11 cellular contexts compared by ENCODE assay signal in the genomic region with DNA sequence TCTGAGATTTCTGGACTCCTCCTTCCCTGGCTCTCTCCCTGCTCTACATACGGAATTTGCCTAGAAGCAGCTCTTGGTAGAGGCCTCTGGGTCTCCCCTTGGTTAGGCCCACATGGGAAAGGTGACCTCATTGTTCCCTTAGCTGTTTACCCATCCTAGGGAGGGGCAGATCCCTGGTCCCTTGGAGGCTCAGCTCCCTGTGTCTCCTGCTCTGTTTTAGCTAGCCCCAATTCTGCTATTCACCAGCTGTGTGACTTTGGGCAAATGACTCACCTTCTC. TPM values are rescaled to one million over a fixed set of nuclear protein-coding genes. Genes with fewer than 3 reads are reported as not detected.
DNase-seq lines count a peak whose midpoint lies in the region; ATAC-seq and TF ChIP-seq lines count a peak whose summit lies in the region.
"Had no signal": no experiment of that assay in that cellular context is flagged by ENCODE, and none has a peak within 500 bp of the region (broad histone marks: within the 10 kb centered on the region; RNA-seq: fewer than 3 reads in every experiment).

No MANE protein-coding gene starts in this region.

- no peaks in the 10 kb centered on the region for H3K27me3 ChIP-seq in SJSA1 (replicated peaks)
- H3K27me3 ChIP-seq in smooth muscle cell (ENCODE audit: low read depth) = peaks cover 33% of the 10 kb centered on the region

- no peaks in the 10 kb centered on the region for H3K36me3 Mint-ChIP-seq in activated CD4-positive, alpha-beta T cell treated with anti-CD3 and anti-CD28 coated beads, Interleukin-2, amount 10 ng/mL, durations not matched to agents 24 days and 14 days (ENCODE audit: low read depth)
- H3K36me3 Mint-ChIP-seq in activated T-cell treated with anti-CD3 and anti-CD28 coated beads, Interleukin-2, amount 50 U/mL, for 4 hours (ENCODE audit: insufficient read depth) = no peaks in the 10 kb centered on the region

- H3K4me1 Mint-ChIP-seq in activated CD4-positive, alpha-beta T cell treated with anti-CD3 and anti-CD28 coated beads, Interleukin-2, amount 10 ng/mL, durations not matched to agents 24 days and 14 days = no peaks in the 10 kb centered on the region
- no peaks in the 10 kb centered on the region for H3K4me1 Mint-ChIP-seq in activated T-cell treated with anti-CD3 and anti-CD28 coated beads, Interleukin-2, amount 50 U/mL, for 4 hours (ENCODE audit: low read depth)

- no peak for ATAC-seq in activated T-cell treated with anti-CD3 and anti-CD28 coated beads, Interleukin-2, amount 50 U/mL, for 4 hours

- no peak overlapping the region for H2AFZ ChIP-seq in smooth muscle cell (ENCODE audit: low read depth)

- H3K9me3 Mint-ChIP-seq in activated CD4-positive, alpha-beta T cell treated with anti-CD3 and anti-CD28 coated beads, Interleukin-2, amount 10 ng/mL, durations not matched to agents 24 days and 14 days = no peaks in the 10 kb centered on the region
- no peaks in the 10 kb centered on the region for H3K9me3 Mint-ChIP-seq in activated T-cell treated with anti-CD3 and anti-CD28 coated beads, Interleukin-2, amount 50 U/mL, for 4 hours

- H3K36me3 ChIP-seq in SJSA1 = no peaks in the 10 kb centered on the region
- no peaks in the 10 kb centered on the region for H3K36me3 ChIP-seq in smooth muscle cell (ENCODE audit: low read depth)

- in situ Hi-C loops in GM13977 (cut with MboI; ENCODE audit: low pct_unique_long_range_greater_than_20kb, low sequenced_read_pairs, unreplicated experiment) = no loop called here

- TF ChIP-seq CTCF in fibroblast of mammary gland (conservative IDR thresholded peaks at IDR 0.05; ENCODE audit: control insufficient read depth, insufficient read depth, low read depth, low read length) (no peak), smooth muscle cell (IDR thresholded peaks at IDR 0.05; ENCODE audit: borderline replicate concordance, insufficient read depth, poor library complexity, severe bottlenecking) (no peak), GM13977 (IDR thresholded peaks at IDR 0.05; ENCODE audit: extremely low read depth, insufficient read depth, missing control alignments) (no peak)

- peaks cover 29% of the 10 kb centered on the region for H3F3A ChIP-seq in smooth muscle cell (ENCODE audit: low read depth)

- H3K4me3 Mint-ChIP-seq in activated CD4-positive, alpha-beta T cell treated with anti-CD3 and anti-CD28 coated beads, Interleukin-2, amount 10 ng/mL, durations not matched to agents 24 days and 14 days = no peak overlapping the region
- H3K4me3 Mint-ChIP-seq in activated T-cell treated with anti-CD3 and anti-CD28 coated beads, Interleukin-2, amount 50 U/mL, for 4 hours = no peak overlapping the region

- 67% methylated on average over 1 of the region's 1 CpG for WGBS in smooth muscle cell (ENCODE audit: low lambda C conversion rate)

- H3K79me2 ChIP-seq in smooth muscle cell (ENCODE audit: low read depth) = no peaks in the 10 kb centered on the region

- intact Hi-C loops in activated CD4-positive, alpha-beta T cell treated with anti-CD3 and anti-CD28 coated beads, Interleukin-2, amount 10 ng/mL, durations not matched to agents 24 days and 14 days (cut with micrococcal nuclease) = no loop called here

- no peaks in the 10 kb centered on the region for H4K20me1 ChIP-seq in smooth muscle cell (ENCODE audit: low read depth)

- peak overlapping the region; percentile 86 for H3K27ac ChIP-seq in SJSA1
- peak overlapping the region; percentile 92 for H3K27ac ChIP-seq in smooth muscle cell (ENCODE audit: low read depth)

- H3K9me3 ChIP-seq in SJSA1 (replicated peaks) (no peaks in the 10 kb centered on the region), smooth muscle cell (replicated peaks; ENCODE audit: low read depth) (no peaks in the 10 kb centered on the region)

- peaks cover 42% of the 10 kb centered on the region for H3K27me3 Mint-ChIP-seq in activated CD4-positive, alpha-beta T cell treated with anti-CD3 and anti-CD28 coated beads, Interleukin-2, amount 10 ng/mL, durations not matched to agents 24 days and 14 days
- H3K27me3 Mint-ChIP-seq in activated T-cell treated with anti-CD3 and anti-CD28 coated beads, Interleukin-2, amount 50 U/mL, for 4 hours (ENCODE audit: low read depth) = peaks cover 50% of the 10 kb centered on the region

- H3K4me3 ChIP-seq in SJSA1 (no peak overlapping the region), fibroblast of mammary gland (ENCODE audit: control insufficient read depth, low read depth, low read length) (no peak overlapping the region), smooth muscle cell (no peak overlapping the region)

- H3K4me1 ChIP-seq in SJSA1 (replicated peaks) = peaks cover 78% of the 10 kb centered on the region
- peaks cover 23% of the 10 kb centered on the region for H3K4me1 ChIP-seq in smooth muscle cell (ENCODE audit: low read depth)

- H3K27ac Mint-ChIP-seq in activated CD4-positive, alpha-beta T cell treated with anti-CD3 and anti-CD28 coated beads, Interleukin-2, amount 10 ng/mL, durations not matched to agents 24 days and 14 days = no peak overlapping the region

- peak overlapping the region; percentile 16 for H3K9ac ChIP-seq in smooth muscle cell (ENCODE audit: low read depth)

- peak overlapping the region; percentile 14 for H3K4me2 ChIP-seq in smooth muscle cell

- DNase-seq in EL (peak; percentile 87), SJSA1 (ENCODE audit: low read depth in 1 of 2, low spot score in 2 of 2) (peak; percentile 90 to 96), fibroblast of mammary gland (ENCODE audit: low read depth) (peak; percentile 86), smooth muscle cell (lab: John Stamatoyannopoulos, UW; ENCODE audit: unreplicated experiment) (no peak), AG08396 (ENCODE audit: low spot score) (no peak), GM13977 (ENCODE audit: low spot score) (no peak)
- no peak for DNase-seq in activated CD4-positive, alpha-beta T cell treated with anti-CD3 and anti-CD28 coated beads, Interleukin-2, amount 10 ng/mL, durations not matched to agents 24 days and 14 days
- no peak for DNase-seq in activated T-cell treated with anti-CD3 and anti-CD28 coated beads, Interleukin-2, amount 50 U/mL, for 4 hours
- DNase-seq: activated CD8-positive, alpha-beta memory T cell treated with anti-CD3 and anti-CD28 coated beads for 24 hours; DND-41 had no signal

RNA-seq across cellular contexts. Expression of gene ABCC3, which starts 3.8 kb away (rescaled TPM):
- total RNA-seq in SJSA1 (2014; rRNA removed; shearing (Covaris generic)) = 7.6 and 9.6 TPM in 2 replicates
- 1.3 and 4.3 TPM in 2 replicates for total RNA-seq in smooth muscle cell
- polyA plus RNA-seq in smooth muscle cell = 1.3 and 6.3 TPM in 2 replicates
- not detected in 2 replicates for total RNA-seq in activated CD4-positive, alpha-beta T cell treated with anti-CD3 and anti-CD28 coated beads, Interleukin-2, amount 10 ng/mL, durations not matched to agents 24 days and 14 days
- under 1 TPM; 0.26 to 0.63 (median 0.49) TPM for total RNA-seq in activated T-cell treated with anti-CD3 and anti-CD28 coated beads, Interleukin-2, amount 50 U/mL, for 4 hours
- total RNA-seq: T-helper 2 cell treated with Interferon-gamma antibody and Interleukin-4, amounts not matched to agents 100 ng/mL and 5 ng/mL, for 36 hours had no signal

Comparison
In these comparisons a context has a peak if more than half of its experiments do, and no peak if none do; other contexts are left out.
1. DNase-seq: peak in EL (single experiment), SJSA1 (2 of 2) and fibroblast of mammary gland (single experiment); none in smooth muscle cell (single experiment), AG08396 (single experiment), GM13977 (single experiment), activated CD4-positive, alpha-beta T cell treated with anti-CD3 and anti-CD28 coated beads, Interleukin-2, amount 10 ng/mL, durations not matched to agents 24 days and 14 days (single experiment) and activated T-cell treated with anti-CD3 and anti-CD28 coated beads, Interleukin-2, amount 50 U/mL, for 4 hours (single experiment).